ENCODE assay signal across 18 cellular contexts in genomic region chr1:80083892-80084291, GRCh38.
"Had no signal": no experiment of that assay in that cellular context is flagged by ENCODE, and none has a peak within 500 bp of the region (broad histone marks: within the 10 kb centered on the region; RNA-seq: fewer than 3 reads in every experiment).

No MANE protein-coding gene starts in this region.

- H3K4me3 ChIP-seq: esophagus squamous epithelium, heart right ventricle, left ventricle myocardium inferior, right lobe of liver, smooth muscle cell, suprapubic skin, transverse colon, uterus had no signal

- ATAC-seq: heart right ventricle; stimulated activated naive CD8-positive, alpha-beta T cell treated with anti-CD3 and anti-CD28 coated beads, Interleukin-15, amount 100 ng/mL, for 72 hours had no signal

- H3K27ac ChIP-seq: esophagus squamous epithelium, heart right ventricle, left ventricle myocardium inferior, parathyroid adenoma, right lobe of liver, suprapubic skin, transverse colon, uterus had no signal

- H3K36me3 ChIP-seq: esophagus squamous epithelium, heart right ventricle, left ventricle myocardium inferior, right lobe of liver, suprapubic skin, transverse colon, uterus had no signal

- H3K4me1 ChIP-seq: esophagus squamous epithelium, heart right ventricle, left ventricle myocardium inferior, parathyroid adenoma, right lobe of liver, suprapubic skin, transverse colon, uterus had no signal

- H3K9me3 ChIP-seq: esophagus squamous epithelium, left ventricle myocardium inferior, right lobe of liver, suprapubic skin, transverse colon, uterus had no signal

- H3K27me3 ChIP-seq: esophagus squamous epithelium, heart right ventricle, right lobe of liver, suprapubic skin, transverse colon, uterus had no signal

- H3K9ac ChIP-seq: parathyroid adenoma had no signal

- DNase-seq: activated CD4-positive, alpha-beta T cell treated with anti-CD3 and anti-CD28 coated beads, Interleukin-2, amount 50 U/mL, for 48 hours; activated T-cell treated with anti-CD3 and anti-CD28 coated beads for 4 hours; effector memory CD4-positive, alpha-beta T cell; esophagus squamous epithelium; heart right ventricle; immature natural killer cell; kidney glomerular epithelial cell; left ventricle myocardium inferior; mammary epithelial cell; midbrain; right lobe of liver; stimulated activated CD4-positive, alpha-beta T cell treated with anti-CD3 and anti-CD28 coated beads, Interleukin-4, amount 100 ng/mL, for 1 hour; stimulated activated naive CD8-positive, alpha-beta T cell treated with anti-CD3 and anti-CD28 coated beads, Interleukin-15, amount 100 ng/mL, for 72 hours; transverse colon; uterus had no signal
